ENCODE assay signal across 1 cellular context in the genomic region with DNA sequence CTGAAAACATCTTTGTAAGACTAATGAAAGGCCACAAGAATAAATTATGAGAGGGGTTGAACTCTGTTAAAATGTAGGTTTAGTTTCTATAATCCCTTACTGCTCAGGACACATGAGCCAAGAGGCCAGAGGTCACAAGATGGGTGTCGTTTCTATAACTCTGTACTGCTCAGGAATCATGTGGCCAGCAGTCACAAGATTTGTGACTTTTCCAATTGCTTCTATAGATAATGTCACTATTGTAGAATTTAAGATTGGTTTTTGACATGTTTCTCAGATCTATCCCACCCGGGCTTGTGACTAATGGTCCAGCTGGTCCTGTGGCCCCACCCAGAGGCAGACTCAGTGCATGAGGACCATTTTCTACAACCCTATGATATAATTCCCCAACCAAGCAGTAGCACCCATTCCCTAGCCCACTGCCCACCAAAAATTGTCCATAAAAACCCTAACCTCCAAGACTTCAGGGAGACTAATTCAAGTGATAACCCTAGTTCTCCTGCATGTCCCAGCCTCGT.
TF ChIP-seq lines count a peak whose summit lies in the region.

No MANE protein-coding gene starts in this region.

TF ChIP-seq in IMR-90, 13 proteins besides CTCF, POLR2A, EP300 and RAD21 (continued from another document):
- TF ChIP-seq BHLHE40 (IDR thresholded peaks at IDR 0.05; ENCODE audit: low read depth, low read length), result no peak
- no peak for TF ChIP-seq CEBPB (IDR thresholded peaks at IDR 0.05; ENCODE audit: low read depth, low read length)
- TF ChIP-seq MXI1 (IDR thresholded peaks at IDR 0.05; ENCODE audit: borderline replicate concordance, low read depth, low read length), result no peak
- no peak for TF ChIP-seq FOS (IDR thresholded peaks at IDR 0.05; ENCODE audit: low read depth, low read length)
- no peak for TF ChIP-seq RFX5 (IDR thresholded peaks at IDR 0.05; ENCODE audit: low read depth, low read length)
- TF ChIP-seq MAZ (IDR thresholded peaks at IDR 0.05; ENCODE audit: borderline replicate concordance, low read depth, low read length), result no peak
